Comparison of ENCODE assay signal across 12 cellular contexts in genomic region chr22:44192811-44193536, GRCh38. TPM values are rescaled to one million over a fixed set of nuclear protein-coding genes. Genes with fewer than 3 reads are reported as not detected.
A peak's percentile ranks its signal among the peaks of the same experiment; 100 is the strongest.
DNase-seq lines count a peak whose midpoint lies in the region; ATAC-seq, FAIRE-seq and TF ChIP-seq lines count a peak whose summit lies in the region.
"Had no signal": no experiment of that assay in that cellular context is flagged by ENCODE, and none has a peak within 500 bp of the region (broad histone marks: within the 10 kb centered on the region; RNA-seq: fewer than 3 reads in every experiment).

No MANE protein-coding gene starts in this region.

- TF ChIP-seq CTCF in activated B cell treated with CpG ODN at 0.5 μM for 24 hours (IDR thresholded peaks at IDR 0.05), result no peak

- no peaks in the 10 kb centered on the region for H3K27me3 ChIP-seq in naive thymus-derived CD4-positive, alpha-beta T cell (ENCODE audit: control insufficient read depth in 2 of 2, insufficient read depth in 2 of 2, low read length in 2 of 2)
- H3K27me3 ChIP-seq: right lobe of liver had no signal

- no peak overlapping the region for H3K4me3 ChIP-seq in naive thymus-derived CD4-positive, alpha-beta T cell (ENCODE audit: low read length)
- H3K4me3 ChIP-seq: right lobe of liver had no signal

- H3K9me3 Mint-ChIP-seq in activated B cell treated with CpG ODN at 0.5 μM for 24 hours, result no peaks in the 10 kb centered on the region
- H3K9me3 Mint-ChIP-seq in naive thymus-derived CD4-positive, alpha-beta T cell, result peaks cover 0 to 4% (median 0%) of the 10 kb centered on the region in 11 donors

- POLR2A ChIA-PET in activated B cell treated with CpG ODN at 0.5 μM for 24 hours (lab: Charles Lee), result interaction anchor here (4.6 kb wide), 1 partner anchor 12 kb away, joined by 53 read pairs; the partner anchor contains the start of gene PARVG
- POLR2A ChIA-PET in naive thymus-derived CD4-positive, alpha-beta T cell (lab: Charles Lee), result interaction anchor here (0.7 to 1.9 kb wide), 2 partner anchors 10 to 12 kb away, joined by 3 to 7 read pairs; partner anchors contain the start of gene PARVG

- H3K4me1 ChIP-seq in naive thymus-derived CD4-positive, alpha-beta T cell (ENCODE audit: control insufficient read depth in 2 of 2, insufficient read depth in 2 of 2, low read length in 2 of 2), result peaks cover 23 to 26% of the 10 kb centered on the region in 2 donors
- H3K4me1 ChIP-seq: foreskin keratinocyte, right lobe of liver had no signal

- no peaks in the 10 kb centered on the region for H3K27me3 Mint-ChIP-seq in activated B cell treated with CpG ODN at 0.5 μM for 24 hours
- no peaks in the 10 kb centered on the region for H3K27me3 Mint-ChIP-seq in naive thymus-derived CD4-positive, alpha-beta T cell

- H3K9me3 ChIP-seq in naive thymus-derived CD4-positive, alpha-beta T cell (ENCODE audit: control insufficient read depth in 2 of 3, low read length in 3 of 3), result no peaks in the 10 kb centered on the region
- H3K9me3 ChIP-seq: right lobe of liver had no signal

- ATAC-seq in activated B cell treated with CpG ODN at 0.5 μM for 24 hours (ENCODE audit: low read depth), result no peak
- no peak for ATAC-seq in naive thymus-derived CD4-positive, alpha-beta T cell
- no peak for ATAC-seq in GM21723 (IDR thresholded peaks at IDR 0.05; ENCODE audit: unreplicated experiment)

- CTCF ChIA-PET in activated B cell treated with CpG ODN at 0.5 μM for 24 hours (lab: Charles Lee), result no interaction called here
- CTCF ChIA-PET in naive thymus-derived CD4-positive, alpha-beta T cell (lab: Charles Lee), result no interaction called here

- peaks cover 37% of the 10 kb centered on the region for H3K36me3 Mint-ChIP-seq in activated B cell treated with CpG ODN at 0.5 μM for 24 hours (ENCODE audit: low read depth)
- H3K36me3 Mint-ChIP-seq in naive thymus-derived CD4-positive, alpha-beta T cell, result peaks cover 4 to 33% (median 20%) of the 10 kb centered on the region in 5 donors

- H3K4me3 Mint-ChIP-seq in activated B cell treated with CpG ODN at 0.5 μM for 24 hours, result peak overlapping the region; percentile 24
- peak overlapping the region; percentile 50 to 81 (median 68) for H3K4me3 Mint-ChIP-seq in naive thymus-derived CD4-positive, alpha-beta T cell

- peaks cover 0 to 29% (median 0%) of the 10 kb centered on the region in 3 experiments for H3K36me3 ChIP-seq in naive thymus-derived CD4-positive, alpha-beta T cell (ENCODE audit: control insufficient read depth in 2 of 3, insufficient read depth in 3 of 3, low read length in 3 of 3)
- H3K36me3 ChIP-seq: right lobe of liver had no signal

- TF ChIP-seq POLR2A in H54 (IDR thresholded peaks at IDR 0.05; ENCODE audit: low read depth, low read length), result no peak

- DNase-seq in NCI-H524 (lab: John Stamatoyannopoulos, UW) (peak; percentile 8 to 47), NCI-H524 treated with DMSO at 0.1 percent for 48 hours (lab: John Stamatoyannopoulos, UW) (no peak), H54 (ENCODE audit: insufficient read length, low spot score) (peak; percentile 16), activated B cell treated with CpG ODN at 0.5 μM for 24 hours (no peak), HT-29 (ENCODE audit: low spot score) (no peak), hypothalamus (lab: John Stamatoyannopoulos, UW) (no peak)
- no peak for DNase-seq in naive thymus-derived CD4-positive, alpha-beta T cell
- DNase-seq: 8988T, NCI-H1092 treated with DMSO at 0.1 percent for 48 hours had no signal

- no peak for FAIRE-seq in H54 (lab: Jason Lieb, UNC)

- H3K4me1 Mint-ChIP-seq in activated B cell treated with CpG ODN at 0.5 μM for 24 hours, result peaks cover 57% of the 10 kb centered on the region
- H3K4me1 Mint-ChIP-seq in naive thymus-derived CD4-positive, alpha-beta T cell, result peaks cover 27 to 38% (median 33%) of the 10 kb centered on the region in 7 donors

- H3K27ac Mint-ChIP-seq in activated B cell treated with CpG ODN at 0.5 μM for 24 hours, result no peak overlapping the region
- H3K27ac Mint-ChIP-seq in naive thymus-derived CD4-positive, alpha-beta T cell, result peak overlapping the region in 7 of 9 donors; percentile 33 to 90 (median 57)

- no peak overlapping the region for H3K27ac ChIP-seq in naive thymus-derived CD4-positive, alpha-beta T cell (ENCODE audit: low read depth, low read length)
- H3K27ac ChIP-seq: foreskin keratinocyte, right lobe of liver had no signal

- intact Hi-C loops in activated B cell treated with CpG ODN at 0.5 μM for 24 hours (cut with micrococcal nuclease), result no loop called here
- intact Hi-C loops in naive thymus-derived CD4-positive, alpha-beta T cell (cut with micrococcal nuclease), result no loop called here

RNA-seq across cellular contexts. Expression of gene PARVG, which starts 12.2 kb away (rescaled TPM):
- total RNA-seq in activated B cell treated with CpG ODN at 0.5 μM for 24 hours, result 91.6 and 96.1 TPM in 2 replicates
- 100 to 1,000 TPM; 142 to 209 (median 173) TPM for total RNA-seq in naive thymus-derived CD4-positive, alpha-beta T cell
- 10 to 100 TPM; 36.4 to 57.6 TPM for polyA plus RNA-seq in naive thymus-derived CD4-positive, alpha-beta T cell
- not detected in 2 replicates for total RNA-seq in HT-29 (2014; rRNA removed; shearing (Covaris generic))
- total RNA-seq: foreskin keratinocyte had no signal
- polyA plus RNA-seq: foreskin keratinocyte had no signal

Comparison
In these comparisons a context has a peak if more than half of its experiments do, and no peak if none do; other contexts are left out.
1. DNase-seq: peak in NCI-H524 (2 of 2) and H54 (single experiment); none in NCI-H524 treated with DMSO at 0.1 percent for 48 hours (single experiment), activated B cell treated with CpG ODN at 0.5 μM for 24 hours (single experiment), naive thymus-derived CD4-positive, alpha-beta T cell (0 of 9), HT-29 (single experiment) and hypothalamus (0 of 51).
2. RNA of gene PARVG, which starts 12.2 kb away (total RNA-seq): 142 to 209 TPM in naive thymus-derived CD4-positive, alpha-beta T cell and 91.6 to 96.1 TPM in activated B cell treated with CpG ODN at 0.5 μM for 24 hours; not detected in HT-29; every median in the first group is over 10 times any median in the second.